10 cellular contexts compared by ENCODE assay signal in the genomic region with DNA sequence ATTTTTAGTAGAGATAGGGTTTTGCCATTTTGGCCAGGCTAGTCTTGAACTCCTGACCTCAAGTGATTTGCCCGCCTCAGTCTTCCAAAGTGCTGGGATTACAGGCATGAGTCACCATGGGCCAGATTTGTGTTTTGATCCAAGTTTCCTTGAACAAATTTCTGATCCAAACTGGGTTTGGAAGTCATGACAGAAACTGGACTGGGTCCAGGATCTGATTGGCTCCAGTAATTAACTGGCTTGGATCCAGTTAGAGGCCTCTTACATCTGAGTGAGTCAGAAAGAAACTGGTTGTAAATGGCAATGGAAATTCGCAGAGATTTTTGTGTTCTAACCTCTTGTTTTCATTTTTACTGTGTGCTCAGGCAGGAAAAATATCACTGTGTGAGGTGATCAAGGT.
DNase-seq lines count a peak whose midpoint lies in the region; ATAC-seq lines count a peak whose summit lies in the region.
"Had no signal": no experiment of that assay in that cellular context is flagged by ENCODE, and none has a peak within 500 bp of the region (broad histone marks: within the 10 kb centered on the region; RNA-seq: fewer than 3 reads in every experiment).

No MANE protein-coding gene starts in this region.

- peak; percentile 64 for ATAC-seq in left lobe of liver
- no peak for ATAC-seq in GM19351 (IDR thresholded peaks at IDR 0.05; ENCODE audit: unreplicated experiment)
- ATAC-seq in GM21447 (IDR thresholded peaks at IDR 0.05; ENCODE audit: unreplicated experiment), result no peak
- no peak for ATAC-seq in GM21529 (IDR thresholded peaks at IDR 0.05; ENCODE audit: unreplicated experiment)

- DNase-seq in AG08396 (ENCODE audit: low spot score), result peak; percentile 25
- peak; percentile 48 for DNase-seq in HS-5 (ENCODE audit: low read depth)
- DNase-seq in brain pericyte (ENCODE audit: low read depth, low spot score), result peak; percentile 16
- DNase-seq in left lobe of liver (ENCODE audit: low spot score), result peak; percentile 58
- no peak for DNase-seq in NCI-H526 (lab: John Stamatoyannopoulos, UW)
- DNase-seq: CD8-positive, alpha-beta memory T cell; immature natural killer cell had no signal

Comparison
In these comparisons a context has a peak if more than half of its experiments do, and no peak if none do; other contexts are left out.
1. DNase-seq: peak in AG08396 (single experiment), HS-5 (single experiment), brain pericyte (single experiment) and left lobe of liver (single experiment); none in NCI-H526 (0 of 2).